17 cellular contexts compared by ENCODE assay signal in the genomic region with DNA sequence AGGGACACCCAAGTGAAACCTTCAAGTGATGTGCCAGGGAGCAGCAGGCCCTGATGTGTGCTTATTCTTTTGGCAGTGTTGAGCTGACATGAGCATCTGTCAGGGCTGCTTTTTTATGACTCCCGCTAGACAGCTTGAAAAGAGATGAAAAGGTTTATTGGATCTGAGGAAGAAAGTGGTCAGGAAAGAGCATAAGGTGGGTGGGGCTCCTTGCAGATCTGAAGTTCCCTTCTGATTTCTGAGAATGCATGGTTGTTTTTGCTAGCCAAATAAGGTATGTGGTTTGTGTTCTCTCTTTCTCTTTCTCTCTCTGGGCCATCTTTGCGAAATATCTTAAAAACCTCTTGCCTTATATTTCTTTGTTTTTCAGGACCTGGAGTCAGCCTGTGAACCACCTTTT.
DNase-seq lines count a peak whose midpoint lies in the region; ATAC-seq, FAIRE-seq and TF ChIP-seq lines count a peak whose summit lies in the region.
"Had no signal": no experiment of that assay in that cellular context is flagged by ENCODE, and none has a peak within 500 bp of the region (broad histone marks: within the 10 kb centered on the region; RNA-seq: fewer than 3 reads in every experiment).

No MANE protein-coding gene starts in this region.

- H3K27ac Mint-ChIP-seq in activated CD4-positive, alpha-beta T cell treated with anti-CD3 and anti-CD28 coated beads for 36 hours: no peak overlapping the region
- H3K27ac Mint-ChIP-seq in activated T-helper 1 cell treated with anti-CD3 and anti-CD28 coated beads, Interleukin-12 subunit alpha, Interleukin-12 subunit beta, Interleukin-2, Interleukin-4 antibody, amounts not matched to agents 30 ng/mL and 10 ng/mL and 1 ng/mL, durations not matched to agents 14 hours and 24 hours and 36 hours: peak overlapping the region; percentile 68

- no peak for TF ChIP-seq CTCF in GM20000 (IDR thresholded peaks at IDR 0.05; ENCODE audit: extremely low read depth, missing control alignments)

- H3K9me3 Mint-ChIP-seq in activated CD4-positive, alpha-beta T cell treated with anti-CD3 and anti-CD28 coated beads for 36 hours (ENCODE audit: low read depth): no peaks in the 10 kb centered on the region
- peaks cover 12% of the 10 kb centered on the region for H3K9me3 Mint-ChIP-seq in activated T-helper 1 cell treated with anti-CD3 and anti-CD28 coated beads, Interleukin-12 subunit alpha, Interleukin-12 subunit beta, Interleukin-2, Interleukin-4 antibody, amounts not matched to agents 30 ng/mL and 10 ng/mL and 1 ng/mL, durations not matched to agents 14 hours and 24 hours and 36 hours

- CTCF ChIA-PET in activated CD4-positive, alpha-beta T cell treated with anti-CD3 and anti-CD28 coated beads for 36 hours (lab: Charles Lee): no interaction called here

- POLR2A ChIA-PET in activated CD4-positive, alpha-beta T cell treated with anti-CD3 and anti-CD28 coated beads for 36 hours (lab: Charles Lee): interaction anchor here (0.6 kb wide), 1 partner anchor 689 kb away, joined by 8 read pairs; no protein-coding TSS in a partner anchor

- intact Hi-C loops in activated CD4-positive, alpha-beta T cell treated with anti-CD3 and anti-CD28 coated beads for 36 hours (cut with DNase I, micrococcal nuclease): no loop called here
- intact Hi-C loops in activated T-helper 1 cell treated with anti-CD3 and anti-CD28 coated beads, Interleukin-12 subunit alpha, Interleukin-12 subunit beta, Interleukin-2, Interleukin-4 antibody, amounts not matched to agents 30 ng/mL and 10 ng/mL and 1 ng/mL, durations not matched to agents 14 hours and 24 hours and 36 hours (cut with micrococcal nuclease): no loop called here

- no peaks in the 10 kb centered on the region for H3K36me3 Mint-ChIP-seq in activated CD4-positive, alpha-beta T cell treated with anti-CD3 and anti-CD28 coated beads for 36 hours (ENCODE audit: low read depth)
- H3K36me3 Mint-ChIP-seq in activated T-helper 1 cell treated with anti-CD3 and anti-CD28 coated beads, Interleukin-12 subunit alpha, Interleukin-12 subunit beta, Interleukin-2, Interleukin-4 antibody, amounts not matched to agents 30 ng/mL and 10 ng/mL and 1 ng/mL, durations not matched to agents 14 hours and 24 hours and 36 hours (ENCODE audit: low read depth): no peaks in the 10 kb centered on the region

- no peak overlapping the region for H3K4me3 Mint-ChIP-seq in activated CD4-positive, alpha-beta T cell treated with anti-CD3 and anti-CD28 coated beads for 36 hours
- H3K4me3 Mint-ChIP-seq in activated T-helper 1 cell treated with anti-CD3 and anti-CD28 coated beads, Interleukin-12 subunit alpha, Interleukin-12 subunit beta, Interleukin-2, Interleukin-4 antibody, amounts not matched to agents 30 ng/mL and 10 ng/mL and 1 ng/mL, durations not matched to agents 14 hours and 24 hours and 36 hours: peak overlapping the region; percentile 25

- ATAC-seq in activated CD4-positive, alpha-beta T cell treated with anti-CD3 and anti-CD28 coated beads for 36 hours: peak; percentile 23
- ATAC-seq: heart right ventricle, left ventricle myocardium superior, right cardiac atrium had no signal

- peak; percentile 58 for FAIRE-seq in GM19239 (lab: Jason Lieb, UNC)

- no peak for DNase-seq in activated CD4-positive, alpha-beta T cell treated with anti-CD3 and anti-CD28 coated beads for 36 hours
- DNase-seq in activated CD4-positive, alpha-beta T cell treated with anti-CD3 and anti-CD28 coated beads for 1 hour: no peak
- DNase-seq in GM19239 (ENCODE audit: insufficient read length, low spot score) (no peak), NCI-H446 treated with DMSO at 0.1 percent for 48 hours (lab: John Stamatoyannopoulos, UW) (peak; percentile 55), GM20000 (ENCODE audit: low spot score) (no peak), NCI-H1092 treated with DMSO at 0.1 percent for 48 hours (lab: John Stamatoyannopoulos, UW) (no peak), NCI-H1105 treated with DMSO at 0.1 percent for 48 hours (lab: John Stamatoyannopoulos, UW) (no peak)
- DNase-seq in activated T-helper 1 cell treated with anti-CD3 and anti-CD28 coated beads, Interleukin-12 subunit alpha, Interleukin-12 subunit beta, Interleukin-2, Interleukin-4 antibody, amounts not matched to agents 30 ng/mL and 10 ng/mL and 1 ng/mL, durations not matched to agents 14 hours and 24 hours and 36 hours (ENCODE audit: low spot score): peak; percentile 37
- DNase-seq: activated CD4-positive, CD25-positive, alpha-beta regulatory T cell; DMS153; heart right ventricle; left ventricle myocardium superior; NCI-H187 treated with DMSO at 0.1 percent for 48 hours; NCI-H526; PC-9; right cardiac atrium; SJCRH30 had no signal

- H3K4me1 Mint-ChIP-seq in activated CD4-positive, alpha-beta T cell treated with anti-CD3 and anti-CD28 coated beads for 36 hours: peaks cover 3% of the 10 kb centered on the region
- no peaks in the 10 kb centered on the region for H3K4me1 Mint-ChIP-seq in activated T-helper 1 cell treated with anti-CD3 and anti-CD28 coated beads, Interleukin-12 subunit alpha, Interleukin-12 subunit beta, Interleukin-2, Interleukin-4 antibody, amounts not matched to agents 30 ng/mL and 10 ng/mL and 1 ng/mL, durations not matched to agents 14 hours and 24 hours and 36 hours (ENCODE audit: low read depth)

- H3K27me3 Mint-ChIP-seq in activated CD4-positive, alpha-beta T cell treated with anti-CD3 and anti-CD28 coated beads for 36 hours: peaks cover 4% of the 10 kb centered on the region
- H3K27me3 Mint-ChIP-seq in activated T-helper 1 cell treated with anti-CD3 and anti-CD28 coated beads, Interleukin-12 subunit alpha, Interleukin-12 subunit beta, Interleukin-2, Interleukin-4 antibody, amounts not matched to agents 30 ng/mL and 10 ng/mL and 1 ng/mL, durations not matched to agents 14 hours and 24 hours and 36 hours (ENCODE audit: insufficient read depth): peaks cover 5% of the 10 kb centered on the region

Comparison
In these comparisons a context has a peak if more than half of its experiments do, and no peak if none do; other contexts are left out.
1. DNase-seq: peak in NCI-H446 treated with DMSO at 0.1 percent for 48 hours (single experiment) and activated T-helper 1 cell treated with anti-CD3 and anti-CD28 coated beads, Interleukin-12 subunit alpha, Interleukin-12 subunit beta, Interleukin-2, Interleukin-4 antibody, amounts not matched to agents 30 ng/mL and 10 ng/mL and 1 ng/mL, durations not matched to agents 14 hours and 24 hours and 36 hours (single experiment); none in activated CD4-positive, alpha-beta T cell treated with anti-CD3 and anti-CD28 coated beads for 36 hours (single experiment), activated CD4-positive, alpha-beta T cell treated with anti-CD3 and anti-CD28 coated beads for 1 hour (single experiment), GM19239 (single experiment), GM20000 (single experiment), NCI-H1092 treated with DMSO at 0.1 percent for 48 hours (single experiment) and NCI-H1105 treated with DMSO at 0.1 percent for 48 hours (single experiment).